Comparison of ENCODE assay signal across 28 cellular contexts in genomic region chr10:111879964-111880363, GRCh38.
"Had no signal": no experiment of that assay in that cellular context is flagged by ENCODE, and none has a peak within 500 bp of the region (broad histone marks: within the 10 kb centered on the region; RNA-seq: fewer than 3 reads in every experiment).

No MANE protein-coding gene starts in this region.

- H3K4me2 ChIP-seq: SK-N-SH had no signal

- FAIRE-seq: TTC549 had no signal

- H3K4me3 ChIP-seq: adrenal gland, cardiac muscle cell, SJSA1 had no signal

- H3K36me3 Mint-ChIP-seq: activated naive CD4-positive, alpha-beta T cell treated with anti-CD3 and anti-CD28 coated beads, Interleukin-2, amount 50 U/mL, for 72 hours had no signal

- H3K9ac ChIP-seq: SK-N-SH had no signal

- H3K27ac Mint-ChIP-seq: activated CD4-positive, alpha-beta T cell treated with anti-CD3 and anti-CD28 coated beads, Interleukin-2, amount 10 ng/mL, durations not matched to agents 7 days and 5 days; activated CD8-positive, alpha-beta T cell treated with anti-CD3 and anti-CD28 coated beads, Interleukin-2, amount 10 ng/mL, durations not matched to agents 7 days and 5 days; activated naive CD4-positive, alpha-beta T cell treated with anti-CD3 and anti-CD28 coated beads for 36 hours; activated naive CD4-positive, alpha-beta T cell treated with anti-CD3 and anti-CD28 coated beads, Interleukin-2, amount 50 U/mL, for 72 hours; activated T-cell treated with anti-CD3 and anti-CD28 coated beads, Interleukin-2, amount 50 U/mL, for 24 hours; activated T-helper 2 cell treated with anti-CD3 and anti-CD28 coated beads, Interferon-gamma antibody, Interleukin-2, Interleukin-4, amounts not matched to agents 10 μg/mL and 5 μg/mL and 100 μg/mL, durations not matched to agents 14 hours and 24 hours and 36 hours; T-helper 1 cell treated with Interleukin-12 subunit alpha and Interleukin-12 subunit beta and Interleukin-4 antibody, amounts not matched to agents 30 μg/mL and 1 μg/mL, for 36 hours; T-helper 2 cell treated with Interferon-gamma antibody and Interleukin-4, amounts not matched to agents 5 μg/mL and 100 μg/mL, for 36 hours had no signal

- H3K4me3 Mint-ChIP-seq: activated CD4-positive, alpha-beta T cell treated with anti-CD3 and anti-CD28 coated beads, Interleukin-2, amount 10 ng/mL, durations not matched to agents 7 days and 5 days; activated CD8-positive, alpha-beta T cell treated with anti-CD3 and anti-CD28 coated beads, Interleukin-2, amount 10 ng/mL, durations not matched to agents 7 days and 5 days; activated naive CD4-positive, alpha-beta T cell treated with anti-CD3 and anti-CD28 coated beads for 36 hours; activated T-cell treated with anti-CD3 and anti-CD28 coated beads, Interleukin-2, amount 50 U/mL, for 24 hours; T-helper 1 cell treated with Interleukin-12 subunit alpha and Interleukin-12 subunit beta and Interleukin-4 antibody, amounts not matched to agents 30 μg/mL and 1 μg/mL, for 36 hours; T-helper 2 cell treated with Interferon-gamma antibody and Interleukin-4, amounts not matched to agents 5 μg/mL and 100 μg/mL, for 36 hours had no signal

- H3K27me3 ChIP-seq: adrenal gland, cardiac muscle cell, SJSA1 had no signal

- H3K9me3 ChIP-seq: adrenal gland, SJSA1, SK-N-SH had no signal

- H3K27me3 Mint-ChIP-seq: activated CD4-positive, alpha-beta T cell treated with anti-CD3 and anti-CD28 coated beads, Interleukin-2, amount 10 ng/mL, durations not matched to agents 7 days and 5 days; activated T-cell treated with anti-CD3 and anti-CD28 coated beads, Interleukin-2, amount 50 U/mL, for 24 hours had no signal

- H3K4me1 Mint-ChIP-seq: activated CD4-positive, alpha-beta T cell treated with anti-CD3 and anti-CD28 coated beads, Interleukin-2, amount 10 ng/mL, durations not matched to agents 7 days and 5 days had no signal

- H3K27ac ChIP-seq: adrenal gland, cardiac muscle cell, SJSA1 had no signal

- H3K36me3 ChIP-seq: adrenal gland, cardiac muscle cell, SJSA1 had no signal

- H3K9me3 Mint-ChIP-seq: activated T-helper 2 cell treated with anti-CD3 and anti-CD28 coated beads, Interferon-gamma antibody, Interleukin-2, Interleukin-4, amounts not matched to agents 10 μg/mL and 5 μg/mL and 100 μg/mL, durations not matched to agents 14 hours and 24 hours and 36 hours had no signal

- H3K4me1 ChIP-seq: adrenal gland, SJSA1 had no signal

- DNase-seq: activated CD4-positive, alpha-beta T cell treated with anti-CD3 and anti-CD28 coated beads, Interleukin-2, amount 10 ng/mL, durations not matched to agents 7 days and 5 days; activated CD4-positive, alpha-beta T cell treated with anti-CD3 and anti-CD28 coated beads, Interleukin-2, amount 50 U/mL, for 48 hours; activated CD8-positive, alpha-beta T cell treated with anti-CD3 and anti-CD28 coated beads, Interleukin-2, amount 10 ng/mL, durations not matched to agents 7 days and 5 days; activated gamma-delta T cell treated with Interleukin-2 at 50 U/mL for 16 hours; activated naive CD4-positive, alpha-beta T cell treated with anti-CD3 and anti-CD28 coated beads for 36 hours; activated T-cell treated with anti-CD3 and anti-CD28 coated beads, Interleukin-2, amount 50 U/mL, for 24 hours; adrenal gland; anterior cingulate cortex; Kasumi-1; KG1; MM.1S; MV-4-11; NCI-H1092; NCI-H1436 treated with DMSO at 0.1 percent for 48 hours; NCI-H1694 treated with DMSO at 0.1 percent for 48 hours; NCI-H2029; NCI-H345; NCI-H524 treated with DMSO at 0.1 percent for 48 hours; RPMI8226; SHP77 treated with DMSO at 0.1 percent for 48 hours; SK-N-SH had no signal
